8 cellular contexts compared by ENCODE assay signal in genomic region chr17:5418858-5419355, GRCh38. TPM values are rescaled to one million over a fixed set of nuclear protein-coding genes. Genes with fewer than 3 reads are reported as not detected.
DNase-seq lines count a peak whose midpoint lies in the region; ATAC-seq and TF ChIP-seq lines count a peak whose summit lies in the region.

No MANE protein-coding gene starts in this region.

- peaks cover 26% of the 10 kb centered on the region for H3K4me1 Mint-ChIP-seq in CD14-positive monocyte

- H3K9me3 ChIP-seq in KOPT-K1 (ENCODE audit: insufficient read depth, low read length, poor library complexity, severe bottlenecking) (no peaks in the 10 kb centered on the region), mesenchymal stem cell (ENCODE audit: control insufficient read depth, low read length) (no peaks in the 10 kb centered on the region)

- peaks cover 0 to 2% (median 0%) of the 10 kb centered on the region in 3 donors for H3K27me3 Mint-ChIP-seq in CD14-positive monocyte (ENCODE audit: low read depth in 3 of 3)

- H2BK12ac ChIP-seq in mesenchymal stem cell (ENCODE audit: low read length in 2 of 2), result no peak overlapping the region

- no peak overlapping the region for H3K14ac ChIP-seq in mesenchymal stem cell (ENCODE audit: low read length in 2 of 2)

- ATAC-seq in GM19397 (IDR thresholded peaks at IDR 0.05; ENCODE audit: unreplicated experiment), result peak; percentile 33

- intact Hi-C loops in CD14-positive monocyte (cut with micrococcal nuclease), result loop anchor here in 1 of 2 donors (2.0 to 5.0 kb wide), 2 partner anchors 20 to 68 kb away; partner anchors contain the start of genes C1QBP, DERL2 and MIS12

- H3K27ac ChIP-seq in KOPT-K1 (ENCODE audit: low read depth, low read length, poor library complexity, severe bottlenecking), result peak overlapping the region; percentile 91
- peak overlapping the region; percentile 72 to 92 for H3K27ac ChIP-seq in coronary artery
- H3K27ac ChIP-seq in mesenchymal stem cell (ENCODE audit: low read length, poor library complexity, severe bottlenecking), result peak overlapping the region; percentile 80

- H2AFZ ChIP-seq in mesenchymal stem cell (ENCODE audit: low read depth, low read length), result peak overlapping the region; percentile 92

- peak overlapping the region in 1 of 2 experiments; percentile 75 for H3K4ac ChIP-seq in mesenchymal stem cell (ENCODE audit: low read depth in 1 of 2, low read length in 2 of 2)

- no peaks in the 10 kb centered on the region for H3K27me3 ChIP-seq in mesenchymal stem cell (ENCODE audit: control insufficient read depth in 1 of 2, insufficient read depth in 1 of 2, low read length in 2 of 2)

- H3K4me3 Mint-ChIP-seq in CD14-positive monocyte, result peak overlapping the region; percentile 98 to 99

- peak overlapping the region in 1 of 2 experiments; percentile 86 for H3K18ac ChIP-seq in mesenchymal stem cell (ENCODE audit: low read depth in 1 of 2, low read length in 2 of 2)

- TF ChIP-seq CTCF in CD14-positive monocyte (IDR thresholded peaks at IDR 0.05), result no peak
- TF ChIP-seq CTCF in WI38 (IDR thresholded peaks at IDR 0.05; ENCODE audit: low read depth, low read length), result no peak
- no peak for TF ChIP-seq CTCF in coronary artery (IDR thresholded peaks at IDR 0.05)

- DNase-seq in CD14-positive monocyte (ENCODE audit: low spot score), result no peak
- no peak for DNase-seq in coronary artery (ENCODE audit: low spot score)
- peak; percentile 65 for DNase-seq in mesenchymal stem cell
- peak; percentile 44 for DNase-seq in stimulated activated CD8-positive, alpha-beta memory T cell treated with anti-CD3 and anti-CD28 coated beads, Interleukin-4, amount 100 ng/mL, for 24 hours (ENCODE audit: low read depth)
- no peak for DNase-seq in NCI-H1436 (lab: John Stamatoyannopoulos, UW)

- peak overlapping the region; percentile 88 to 97 (median 95) for H3K27ac Mint-ChIP-seq in CD14-positive monocyte

- H3K23ac ChIP-seq in mesenchymal stem cell (ENCODE audit: low read length in 2 of 2), result no peak overlapping the region

- peak overlapping the region; percentile 99 for H3K4me3 ChIP-seq in WI38 (ENCODE audit: low read depth, low read length)
- peak overlapping the region; percentile 90 for H3K4me3 ChIP-seq in coronary artery
- peak overlapping the region; percentile 79 to 92 for H3K4me3 ChIP-seq in mesenchymal stem cell (ENCODE audit: insufficient read depth in 1 of 2, low read depth in 1 of 2, low read length in 2 of 2)

- peaks cover 17% of the 10 kb centered on the region for H3K4me1 ChIP-seq in mesenchymal stem cell (ENCODE audit: control insufficient read depth, insufficient read depth, low read depth, low read length)

- H3K4me2 ChIP-seq in mesenchymal stem cell (ENCODE audit: low read length, poor library complexity, severe bottlenecking), result peak overlapping the region; percentile 74

- WGBS in mesenchymal stem cell, result under 1% methylated on average over 26 of the region's 26 CpGs

- H2BK5ac ChIP-seq in mesenchymal stem cell (ENCODE audit: low read depth, low read length, poor library complexity, severe bottlenecking), result no peak overlapping the region

- no peak overlapping the region for H2BK120ac ChIP-seq in mesenchymal stem cell (ENCODE audit: low read depth, low read length)

- no peak overlapping the region for H4K91ac ChIP-seq in mesenchymal stem cell (ENCODE audit: low read length)

- H2BK15ac ChIP-seq in mesenchymal stem cell (ENCODE audit: low read depth, poor library complexity, severe bottlenecking), result no peak overlapping the region

- H3K9me3 Mint-ChIP-seq in CD14-positive monocyte, result no peaks in the 10 kb centered on the region

- peaks cover 20% of the 10 kb centered on the region for H3K79me1 ChIP-seq in mesenchymal stem cell (replicated peaks; ENCODE audit: low read length, poor library complexity, severe bottlenecking)

- H3K36me3 ChIP-seq in KOPT-K1 (ENCODE audit: insufficient read depth, low read length) (peaks cover 64% of the 10 kb centered on the region), mesenchymal stem cell (ENCODE audit: control insufficient read depth in 1 of 2, insufficient read depth in 2 of 2, low read depth in 1 of 2, low read length in 2 of 2) (peaks cover 31 to 39% of the 10 kb centered on the region in 2 experiments)

- H2AK5ac ChIP-seq in mesenchymal stem cell (ENCODE audit: low read length, severe bottlenecking), result no peak overlapping the region

- H3K9ac ChIP-seq in mesenchymal stem cell (ENCODE audit: low read length), result peak overlapping the region; percentile 97

- peaks cover 25 to 50% of the 10 kb centered on the region in 2 donors for H3K36me3 Mint-ChIP-seq in CD14-positive monocyte

- H4K8ac ChIP-seq in mesenchymal stem cell (ENCODE audit: low read length), result no peak overlapping the region

RNA-seq across cellular contexts. Expression of gene NUP88, which starts 0.6 kb away (rescaled TPM):
- polyA plus RNA-seq in CD14-positive monocyte, result 10 to 100 TPM; 36.1 to 45.7 TPM
- 34.9 TPM for polyA plus RNA-seq in mesenchymal stem cell (2013, experiment 1 of 2)
- polyA plus RNA-seq in mesenchymal stem cell (2013, experiment 2 of 2), result 36.1 TPM

RNA-seq across cellular contexts. Expression of gene RPAIN, which starts 1.1 kb away (rescaled TPM):
- 10 to 100 TPM; 18.9 to 20.5 TPM for polyA plus RNA-seq in CD14-positive monocyte
- polyA plus RNA-seq in mesenchymal stem cell (2013, experiment 1 of 2), result 27.2 TPM
- polyA plus RNA-seq in mesenchymal stem cell (2013, experiment 2 of 2), result 26.8 TPM

RNA-seq across cellular contexts. Expression of gene C1QBP, which starts 20.0 kb away (rescaled TPM):
- 100 to 1,000 TPM; 122 to 169 TPM for polyA plus RNA-seq in CD14-positive monocyte
- 95.0 TPM for polyA plus RNA-seq in mesenchymal stem cell (2013, experiment 1 of 2)
- 94.1 TPM for polyA plus RNA-seq in mesenchymal stem cell (2013, experiment 2 of 2)

RNA-seq across cellular contexts. Expression of gene DHX33, which starts 49.9 kb away (rescaled TPM):
- polyA plus RNA-seq in CD14-positive monocyte, result under 1 TPM; 0.72 to 0.96 TPM
- 7.7 TPM for polyA plus RNA-seq in mesenchymal stem cell (2013, experiment 1 of 2)
- 8.0 TPM for polyA plus RNA-seq in mesenchymal stem cell (2013, experiment 2 of 2)

Comparison
In these comparisons a context has a peak if more than half of its experiments do, and no peak if none do; other contexts are left out.
1. DNase-seq: peak in mesenchymal stem cell (single experiment) and stimulated activated CD8-positive, alpha-beta memory T cell treated with anti-CD3 and anti-CD28 coated beads, Interleukin-4, amount 100 ng/mL, for 24 hours (single experiment); none in CD14-positive monocyte (single experiment), coronary artery (single experiment) and NCI-H1436 (single experiment).
2. Peak in every context shown above with its lines, with median percentiles within 50 percentile points of each other: H3K27ac ChIP-seq and H3K4me3 ChIP-seq.